1 cellular context compared by ENCODE assay signal in the genomic region with DNA sequence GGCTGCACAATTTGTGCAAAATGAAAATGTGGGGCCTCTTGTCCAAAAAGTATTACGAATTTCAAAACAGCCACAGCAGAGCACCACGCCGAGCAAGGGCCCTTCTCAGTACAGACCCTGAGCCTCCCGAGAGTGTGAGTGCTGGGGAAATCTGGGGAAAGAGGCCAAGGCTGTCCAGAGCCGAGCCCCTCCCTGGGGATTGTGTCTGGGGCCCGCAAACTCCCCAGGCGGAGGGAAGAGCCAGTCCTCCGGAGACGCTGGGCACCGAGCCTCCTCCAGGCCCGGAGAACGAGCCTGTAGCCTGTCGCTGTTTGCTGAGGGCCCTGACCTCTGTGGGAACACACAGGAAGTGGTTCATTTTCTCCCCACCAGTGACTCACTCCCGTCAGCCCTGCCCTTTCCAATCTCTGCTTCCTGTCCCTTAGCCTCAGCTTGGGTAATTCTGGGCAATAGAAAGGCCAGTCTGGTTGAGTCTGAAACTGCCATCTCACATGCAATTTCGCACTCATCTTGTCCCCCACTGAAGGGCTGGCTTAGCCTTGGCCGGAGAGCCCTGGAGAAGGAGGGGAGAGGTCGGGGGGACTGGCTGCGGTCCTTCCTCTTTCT.
A peak's percentile ranks its signal among the peaks of the same experiment; 100 is the strongest.
TF ChIP-seq lines count a peak whose summit lies in the region.

No MANE protein-coding gene starts in this region.

TF ChIP-seq in HCT116, 20 proteins besides CTCF, POLR2A, EP300 and RAD21 (continued from another document):
- TF ChIP-seq CBX3 (IDR thresholded peaks at IDR 0.05; ENCODE audit: low read depth) (peak; percentile 69; the same call in 1 of the 2 replicates), ZBTB33 (IDR thresholded peaks at IDR 0.05; ENCODE audit: extremely low read depth, insufficient replicate concordance, low read length) (no peak), ZFX (IDR thresholded peaks at IDR 0.05) (peak; percentile 74; the same call in 1 of the 2 replicates), SP1 (IDR thresholded peaks at IDR 0.05; ENCODE audit: low read depth) (peak; percentile 79)
